ENCODE assay signal across 8 cellular contexts in the genomic region with DNA sequence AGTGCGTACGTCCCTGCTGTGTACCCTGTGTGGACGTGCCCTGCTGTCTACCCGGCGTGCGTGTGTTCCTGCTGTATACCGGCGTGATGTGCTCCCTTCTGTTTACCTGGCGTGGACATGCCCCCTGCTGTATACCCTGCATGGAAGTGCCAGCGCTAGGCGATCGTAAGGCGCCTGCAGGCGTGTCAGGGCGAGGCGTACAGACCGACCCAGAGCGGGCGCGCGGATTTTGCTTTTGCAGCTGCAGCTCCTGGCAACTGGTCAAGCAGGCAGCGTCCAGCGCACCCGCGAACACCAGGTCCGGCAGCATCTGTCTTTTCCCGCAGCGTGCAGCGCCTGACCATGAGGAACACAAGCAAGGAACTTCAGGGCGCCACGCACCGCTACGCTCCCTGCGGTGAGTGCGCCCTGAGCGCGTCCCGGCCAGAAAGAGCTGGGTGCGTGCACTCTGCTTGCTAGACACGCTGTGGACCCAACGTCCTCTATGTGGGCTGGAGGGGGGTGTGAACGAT. TPM values are rescaled to one million over a fixed set of nuclear protein-coding genes. Genes with fewer than 3 reads are reported as not detected.
DNase-seq lines count a peak whose midpoint lies in the region; ATAC-seq and TF ChIP-seq lines count a peak whose summit lies in the region.

No MANE protein-coding gene starts in this region.

- H3K27me3 ChIP-seq in adipocyte (replicated peaks; ENCODE audit: control insufficient read depth, insufficient read depth, low read length) (peaks cover 24% of the 10 kb centered on the region), iPS DF 6.9 (ENCODE audit: control insufficient read depth, insufficient read depth, low read length) (peaks cover 14% of the 10 kb centered on the region), skeletal muscle tissue (ENCODE audit: control insufficient read depth in 3 of 3, insufficient read depth in 3 of 3, low read length in 3 of 3) (peaks cover 20 to 28% (median 22%) of the 10 kb centered on the region in 3 donors)

- no peak for TF ChIP-seq CTCF in HFFc6 (IDR thresholded peaks at IDR 0.05)

- H3K27me3 Mint-ChIP-seq in HFFc6 (ENCODE audit: insufficient read depth), result peaks cover 16% of the 10 kb centered on the region

- H3K27ac ChIP-seq in iPS DF 6.9 (ENCODE audit: low read length) (no peak overlapping the region), skeletal muscle tissue (ENCODE audit: low read depth, low read length) (no peak overlapping the region)

- ATAC-seq in HG02588 (IDR thresholded peaks at IDR 0.05; ENCODE audit: unreplicated experiment), result no peak
- no peak for ATAC-seq in GM18909 (IDR thresholded peaks at IDR 0.05; ENCODE audit: poor library complexity, unreplicated experiment)

- H3K9ac ChIP-seq in adipocyte (ENCODE audit: low read length) (no peak overlapping the region), skeletal muscle tissue (ENCODE audit: low read depth in 1 of 3, low read length in 3 of 3) (peak overlapping the region in 1 of 3 donors; percentile 25)

- H3K4me1 Mint-ChIP-seq in HFFc6 (ENCODE audit: low read depth), result peaks cover 20% of the 10 kb centered on the region

- no CpG with 5 or more reads among the region's 42 CpGs for WGBS in iPS DF 6.9 (ENCODE audit: insufficient coverage, insufficient read length)

- peak overlapping the region; percentile 90 for H3K4me3 Mint-ChIP-seq in HFFc6

- H3K4me1 ChIP-seq in adipocyte (ENCODE audit: control insufficient read depth, insufficient read depth, low read length), result peaks cover 8% of the 10 kb centered on the region
- peaks cover 7% of the 10 kb centered on the region for H3K4me1 ChIP-seq in iPS DF 6.9 (ENCODE audit: control insufficient read depth, insufficient read depth, low read length)
- peaks cover 8 to 10% (median 10%) of the 10 kb centered on the region in 3 donors for H3K4me1 ChIP-seq in skeletal muscle tissue (ENCODE audit: control insufficient read depth in 3 of 3, insufficient read depth in 3 of 3, low read length in 3 of 3)

- DNase-seq in CD1c-positive myeloid dendritic cell (ENCODE audit: extremely low spot score), result peak; percentile 49
- peak; percentile 9 for DNase-seq in HFFc6
- DNase-seq in adipocyte (ENCODE audit: low read depth), result peak; percentile 62
- no peak for DNase-seq in iPS DF 6.9 (ENCODE audit: low read depth, low spot score)
- DNase-seq in stimulated activated naive CD4-positive, alpha-beta T cell (lab: John Stamatoyannopoulos, UW), result no peak

- H3K9me3 ChIP-seq in adipocyte (ENCODE audit: control insufficient read depth, low read length) (no peaks in the 10 kb centered on the region), iPS DF 6.9 (ENCODE audit: control insufficient read depth, insufficient read depth, low read length) (no peaks in the 10 kb centered on the region), skeletal muscle tissue (ENCODE audit: control insufficient read depth in 3 of 3, low read length in 3 of 3) (no peaks in the 10 kb centered on the region)

- H3K27ac Mint-ChIP-seq in HFFc6, result peak overlapping the region; percentile 91

- H3K36me3 Mint-ChIP-seq in HFFc6 (ENCODE audit: low read depth), result no peaks in the 10 kb centered on the region

- H3K4me3 ChIP-seq in adipocyte (ENCODE audit: low read length) (peak overlapping the region; percentile 80), iPS DF 6.9 (ENCODE audit: low read length) (peak overlapping the region; percentile 66; the same call in 1 of the 2 replicates), skeletal muscle tissue (ENCODE audit: low read length in 3 of 3) (peak overlapping the region; percentile 70 to 74 (median 72))

- H3K9me3 Mint-ChIP-seq in HFFc6, result no peaks in the 10 kb centered on the region

- H3K36me3 ChIP-seq in adipocyte (ENCODE audit: control insufficient read depth, insufficient read depth, low read length, severe bottlenecking) (no peaks in the 10 kb centered on the region), iPS DF 6.9 (ENCODE audit: control insufficient read depth, insufficient read depth, low read length) (no peaks in the 10 kb centered on the region), skeletal muscle tissue (ENCODE audit: control insufficient read depth in 3 of 3, insufficient read depth in 3 of 3, low read length in 3 of 3) (no peaks in the 10 kb centered on the region)

RNA-seq across cellular contexts. Expression of gene C7orf57, which starts 0.7 kb away (rescaled TPM):
- total RNA-seq in HFFc6 (2021; fragmentation: NEBNext Ultra II Directional; extraction: Animal tissue kit (Norgen Biotek cat#: 25700)), result under 1 TPM in 1 of 6 experiments, not detected in 5; 0.14 TPM
- not detected for total RNA-seq in skeletal muscle tissue

RNA-seq across cellular contexts. Expression of gene SUN3, which starts 7.1 kb away (rescaled TPM):
- total RNA-seq in HFFc6 (2021; fragmentation: NEBNext Ultra II Directional; extraction: Animal tissue kit (Norgen Biotek cat#: 25700)), result 1 to 10 TPM in 4 of 6 experiments, not detected in 2; 1.1 to 2.1 (median 1.7) TPM
- not detected for total RNA-seq in skeletal muscle tissue

RNA-seq across cellular contexts. Expression of gene UPP1, which starts 53.0 kb away (rescaled TPM):
- total RNA-seq in HFFc6 (2021; fragmentation: NEBNext Ultra II Directional; extraction: Animal tissue kit (Norgen Biotek cat#: 25700)), result 10 to 100 TPM; 14.3 to 26.5 (median 22.6) TPM
- total RNA-seq in skeletal muscle tissue, result 1.0 TPM

RNA-seq across cellular contexts. Expression of gene HUS1, which starts 56.6 kb away (rescaled TPM):
- 10 to 100 TPM; 27.8 to 39.2 (median 34.6) TPM for total RNA-seq in HFFc6 (2021; fragmentation: NEBNext Ultra II Directional; extraction: Animal tissue kit (Norgen Biotek cat#: 25700))
- 10.4 TPM for total RNA-seq in skeletal muscle tissue

Comparison
In these comparisons a context has a peak if more than half of its experiments do, and no peak if none do; other contexts are left out.
1. DNase-seq: peak in CD1c-positive myeloid dendritic cell (single experiment), HFFc6 (single experiment) and adipocyte (single experiment); none in iPS DF 6.9 (single experiment) and stimulated activated naive CD4-positive, alpha-beta T cell (0 of 6).
2. Peak in every context shown above with its lines, with median percentiles within 50 percentile points of each other: H3K4me3 ChIP-seq.